ENCODE assay signal across 10 cellular contexts in the genomic region with DNA sequence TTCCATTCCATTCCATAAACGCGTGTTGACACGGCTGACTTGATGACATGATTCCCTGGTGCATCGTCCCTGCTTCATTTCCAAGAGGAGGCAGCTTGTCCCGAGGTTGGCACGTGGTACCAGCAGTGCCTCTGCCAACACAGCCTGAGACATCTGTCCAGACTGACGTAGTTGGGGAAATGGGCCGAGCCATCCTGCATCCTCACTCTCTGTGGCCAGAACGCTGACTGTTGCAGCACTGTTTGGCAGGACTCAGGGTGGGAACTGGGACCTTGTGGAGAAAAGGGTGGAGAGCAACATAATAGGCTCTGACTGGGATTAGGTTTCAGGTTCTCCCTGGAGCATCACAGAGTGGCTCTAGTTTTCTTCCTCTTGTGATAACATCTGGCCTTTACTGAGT.
DNase-seq lines count a peak whose midpoint lies in the region; ATAC-seq and TF ChIP-seq lines count a peak whose summit lies in the region.
"Had no signal": no experiment of that assay in that cellular context is flagged by ENCODE, and none has a peak within 500 bp of the region (broad histone marks: within the 10 kb centered on the region; RNA-seq: fewer than 3 reads in every experiment).

No MANE protein-coding gene starts in this region.

- peaks cover 13% of the 10 kb centered on the region for H3K36me3 ChIP-seq in upper lobe of right lung

- H3K4me3 ChIP-seq in upper lobe of right lung = no peak overlapping the region

- H3K9me3 ChIP-seq in upper lobe of right lung = no peaks in the 10 kb centered on the region

- no peaks in the 10 kb centered on the region for H3K27me3 ChIP-seq in upper lobe of right lung

- ATAC-seq in upper lobe of right lung (peak; percentile 22), HG03280 (IDR thresholded peaks at IDR 0.05; ENCODE audit: unreplicated experiment) (no peak), GM18511 (IDR thresholded peaks at IDR 0.05; ENCODE audit: unreplicated experiment) (no peak)
- ATAC-seq: naive thymus-derived CD4-positive, alpha-beta T cell had no signal

- no peak for TF ChIP-seq CTCF in upper lobe of right lung (IDR thresholded peaks at IDR 0.05)

- no peak overlapping the region for H3K27ac ChIP-seq in upper lobe of right lung
- H3K27ac ChIP-seq: 22Rv1 had no signal

- peaks cover 33% of the 10 kb centered on the region for H3K4me1 ChIP-seq in upper lobe of right lung

- DNase-seq in DMS153 (lab: John Stamatoyannopoulos, UW) (peak; percentile 15), DMS153 treated with DMSO at 0.1 percent for 48 hours (lab: John Stamatoyannopoulos, UW; ENCODE audit: unreplicated experiment) (no peak), dermis blood vessel endothelial cell (peak; percentile 59), midbrain (lab: John Stamatoyannopoulos, UW) (peak; percentile 90), upper lobe of right lung (peak; percentile 61)
- DNase-seq in activated CD8-positive, alpha-beta memory T cell treated with anti-CD3 and anti-CD28 coated beads, Interleukin-2, amount 50 U/mL, for 48 hours = no peak
- DNase-seq: naive thymus-derived CD4-positive, alpha-beta T cell had no signal

- intact Hi-C loops in upper lobe of right lung (cut with DNase I) = no loop called here

Comparison
In these comparisons a context has a peak if more than half of its experiments do, and no peak if none do; other contexts are left out.
1. DNase-seq: peak in DMS153 (single experiment), dermis blood vessel endothelial cell (single experiment), midbrain (single experiment) and upper lobe of right lung (single experiment); none in DMS153 treated with DMSO at 0.1 percent for 48 hours (single experiment) and activated CD8-positive, alpha-beta memory T cell treated with anti-CD3 and anti-CD28 coated beads, Interleukin-2, amount 50 U/mL, for 48 hours (single experiment).